In the genomic region with DNA sequence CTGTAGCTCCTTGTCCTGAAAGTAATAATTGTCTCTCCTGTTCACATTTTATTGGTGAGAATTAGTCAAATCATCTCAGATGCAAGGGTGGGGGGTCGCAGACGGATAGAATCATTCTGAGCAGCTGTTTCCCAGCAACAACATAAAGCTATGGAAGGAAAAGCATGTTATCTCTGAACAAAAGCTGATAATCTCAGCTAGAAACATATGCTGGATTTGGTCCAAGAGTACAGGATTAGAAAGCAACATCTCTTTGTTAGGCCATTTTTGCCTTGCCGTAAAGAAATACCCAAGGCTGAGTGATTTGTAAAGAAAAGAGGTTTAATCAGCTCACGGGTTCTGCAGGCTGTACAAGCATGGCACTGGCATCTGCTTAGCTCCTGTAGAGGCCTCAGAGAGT, we compare ENCODE assay signal across 18 cellular contexts.
"Had no signal": no experiment of that assay in that cellular context is flagged by ENCODE, and none has a peak within 500 bp of the region (broad histone marks: within the 10 kb centered on the region; RNA-seq: fewer than 3 reads in every experiment).

No MANE protein-coding gene starts in this region.

- ATAC-seq: activated naive CD4-positive, alpha-beta T cell treated with anti-CD3 and anti-CD28 coated beads, Interleukin-2, amount 50 U/mL, for 72 hours; activated T-helper 17 cell treated with anti-CD3 and anti-CD28 coated beads, Interleukin-2, amount 50 U/mL, for 72 hours; foreskin keratinocyte; lower lobe of right lung; naive thymus-derived CD4-positive, alpha-beta T cell; upper lobe of right lung had no signal

- H3K4me3 ChIP-seq: breast epithelium, coronary artery, lower lobe of right lung, spleen, upper lobe of right lung had no signal

- FAIRE-seq: astrocyte, kidney had no signal

- H3K27ac ChIP-seq: breast epithelium, coronary artery, foreskin keratinocyte, lower lobe of right lung, spleen, upper lobe of right lung, VCaP had no signal

- DNase-seq: activated CD4-positive, alpha-beta T cell treated with anti-CD3 and anti-CD28 coated beads for 1 hour; activated CD4-positive, alpha-beta T cell treated with anti-CD3 and anti-CD28 coated beads, Interleukin-2, amount 50 U/mL, for 1 hour; activated T-cell treated with anti-CD3 and anti-CD28 coated beads, Interleukin-2, amount 50 U/mL, for 1 hour; foreskin keratinocyte; kidney; lower lobe of right lung; naive thymus-derived CD4-positive, alpha-beta T cell; retina; spleen; stimulated activated CD4-positive, alpha-beta T cell treated with anti-CD3 and anti-CD28 coated beads, Interleukin-4, amount 100 ng/mL, for 24 hours; stimulated activated naive CD4-positive, alpha-beta T cell treated with Interleukin-2 at 50 U/mL for 16 hours; upper lobe of right lung had no signal

- H3K27me3 ChIP-seq: breast epithelium, spleen, upper lobe of right lung had no signal

- H3K9me3 ChIP-seq: breast epithelium, lower lobe of right lung, spleen, upper lobe of right lung had no signal

- H3K36me3 ChIP-seq: breast epithelium, lower lobe of right lung, spleen, upper lobe of right lung had no signal

- H3K4me1 ChIP-seq: breast epithelium, foreskin keratinocyte, lower lobe of right lung, spleen had no signal
